18 cellular contexts compared by ENCODE assay signal in genomic region chr15:89148126-89148525, GRCh38. TPM values are rescaled to one million over a fixed set of nuclear protein-coding genes. Genes with fewer than 3 reads are reported as not detected.
DNase-seq lines count a peak whose midpoint lies in the region; ATAC-seq, FAIRE-seq and TF ChIP-seq lines count a peak whose summit lies in the region.
"Had no signal": no experiment of that assay in that cellular context is flagged by ENCODE, and none has a peak within 500 bp of the region (broad histone marks: within the 10 kb centered on the region; RNA-seq: fewer than 3 reads in every experiment).

No MANE protein-coding gene starts in this region.

- DNase-seq in Caki2 (ENCODE audit: low read depth), result peak; percentile 20
- peak; percentile 34 for DNase-seq in bronchial epithelial cell (ENCODE audit: low read depth)
- DNase-seq in neural crest cell (ENCODE audit: low read depth, low spot score), result no peak
- DNase-seq in SJCRH30, result no peak
- no peak for DNase-seq in DMS79 (lab: John Stamatoyannopoulos, UW)
- DNase-seq: AML-193; Caco-2; CD4-positive, alpha-beta T cell; DMS153; DMS79 treated with DMSO at 0.1 percent for 48 hours; GF-D8; GOT3; H7; HFFc6 had no signal

- peak overlapping the region; percentile 81 for H3K27ac Mint-ChIP-seq in neural crest cell (ENCODE audit: unreplicated experiment)
- H3K27ac Mint-ChIP-seq: CD4-positive, alpha-beta T cell; HFFc6 had no signal

- H3K27me3 ChIP-seq in bronchial epithelial cell (ENCODE audit: control insufficient read depth, insufficient read depth, low read length), result no peaks in the 10 kb centered on the region
- H3K27me3 ChIP-seq in SJCRH30, result no peaks in the 10 kb centered on the region

- no peak overlapping the region for H3K27ac ChIP-seq in SJCRH30
- H3K27ac ChIP-seq: C4-2B had no signal

- H3K9me3 Mint-ChIP-seq in neural crest cell, result no peaks in the 10 kb centered on the region
- H3K9me3 Mint-ChIP-seq: CD4-positive, alpha-beta T cell; HFFc6 had no signal

- H3K4me3 ChIP-seq in bronchial epithelial cell (ENCODE audit: low read depth, low read length) (no peak overlapping the region), SJCRH30 (no peak overlapping the region)

- H3K4me1 Mint-ChIP-seq in neural crest cell, result no peaks in the 10 kb centered on the region

- no peak for FAIRE-seq in bronchial epithelial cell (lab: Jason Lieb, UNC)
- FAIRE-seq: A204.1 had no signal

- no peak overlapping the region for H3K4me3 Mint-ChIP-seq in neural crest cell
- H3K4me3 Mint-ChIP-seq: CD4-positive, alpha-beta T cell; HFFc6 had no signal

- H3K36me3 ChIP-seq in bronchial epithelial cell (ENCODE audit: control insufficient read depth, insufficient read depth, low read length) (peaks cover 11% of the 10 kb centered on the region), SJCRH30 (no peaks in the 10 kb centered on the region)

- no peaks in the 10 kb centered on the region for H3K9me3 ChIP-seq in SJCRH30 (replicated peaks)
- H3K9me3 ChIP-seq: Caco-2 had no signal

- H3K4me1 ChIP-seq in SJCRH30, result peaks cover 16% of the 10 kb centered on the region

- in situ Hi-C loops in Caki2 (cut with HindIII; ENCODE audit: low pct_unique_long_range_greater_than_20kb, low sequenced_read_pairs), result no loop called here

- no peak for ATAC-seq in GM19351 (IDR thresholded peaks at IDR 0.05; ENCODE audit: unreplicated experiment)
- ATAC-seq: HCT116 had no signal

- no peak for TF ChIP-seq CTCF in bronchial epithelial cell (IDR thresholded peaks at IDR 0.05; ENCODE audit: insufficient read depth, low read length, severe bottlenecking)
- no peak for TF ChIP-seq CTCF in neural crest cell (conservative IDR thresholded peaks at IDR 0.05)

- peaks cover 15% of the 10 kb centered on the region for H3K36me3 Mint-ChIP-seq in neural crest cell (ENCODE audit: low read depth)

- no peaks in the 10 kb centered on the region for H3K27me3 Mint-ChIP-seq in neural crest cell (ENCODE audit: low read depth)
- H3K27me3 Mint-ChIP-seq: CD4-positive, alpha-beta T cell had no signal

RNA-seq across cellular contexts. Expression of gene ABHD2, which starts 59.9 kb away (rescaled TPM):
- 14.9 and 18.1 TPM in 2 replicates for total RNA-seq in Caki2 (2014; rRNA removed; shearing (Covaris generic); ENCODE audit: low replicate concordance)
- total RNA-seq in bronchial epithelial cell (33.5 and 35.5 TPM in 2 replicates), neural crest cell (31.0 and 33.3 TPM in 2 replicates)
- total RNA-seq in SJCRH30 (2014; rRNA removed; shearing (Covaris generic)), result 25.5 and 27.7 TPM in 2 replicates

Comparison
In these comparisons a context has a peak if more than half of its experiments do, and no peak if none do; other contexts are left out.
1. DNase-seq: peak in Caki2 (single experiment) and bronchial epithelial cell (single experiment); none in neural crest cell (single experiment), SJCRH30 (0 of 2) and DMS79 (single experiment).